Comparison of ENCODE assay signal across 30 cellular contexts in genomic region chr13:113634279-113635047, GRCh38. TPM values are rescaled to one million over a fixed set of nuclear protein-coding genes. Genes with fewer than 3 reads are reported as not detected.
DNase-seq lines count a peak whose midpoint lies in the region; ATAC-seq, FAIRE-seq and TF ChIP-seq lines count a peak whose summit lies in the region.
"Had no signal": no experiment of that assay in that cellular context is flagged by ENCODE, and none has a peak within 500 bp of the region (broad histone marks: within the 10 kb centered on the region; RNA-seq: fewer than 3 reads in every experiment).

No MANE protein-coding gene starts in this region.

- no peak overlapping the region for H3K4me2 ChIP-seq in neuronal stem cell (ENCODE audit: insufficient read depth, low read length, poor library complexity, severe bottlenecking)
- H3K4me2 ChIP-seq: A549, PC-9 had no signal

- peaks cover 59% of the 10 kb centered on the region for H3K36me3 Mint-ChIP-seq in activated CD4-positive, alpha-beta T cell treated with anti-CD3 and anti-CD28 coated beads, Interleukin-2, amount 10 ng/mL, durations not matched to agents 7 days and 5 days (ENCODE audit: low read depth)
- peaks cover 74% of the 10 kb centered on the region for H3K36me3 Mint-ChIP-seq in CD8-positive, alpha-beta T cell

- DNase-seq in activated CD4-positive, alpha-beta T cell treated with anti-CD3 and anti-CD28 coated beads, Interleukin-2, amount 10 ng/mL, durations not matched to agents 7 days and 5 days = no peak
- no peak for DNase-seq in activated CD4-positive, alpha-beta T cell treated with anti-CD3 and anti-CD28 coated beads for 48 hours
- DNase-seq in CD8-positive, alpha-beta T cell = no peak
- DNase-seq in bronchial epithelial cell (ENCODE audit: low read depth) (no peak), neuronal stem cell (ENCODE audit: low spot score) (no peak), NCI-H2227 (lab: John Stamatoyannopoulos, UW; ENCODE audit: unreplicated experiment) (no peak)
- DNase-seq: activated CD4-positive, CD25-positive, alpha-beta regulatory T cell; activated gamma-delta T cell; AML-193; caudate nucleus; endodermal cell; esophagus squamous epithelium; foreskin melanocyte; NCI-H1092; NCI-H187 treated with DMSO at 0.1 percent for 48 hours; NCI-H526 treated with DMSO at 0.1 percent for 48 hours; PC-9; SHP77; stimulated activated CD4-positive, alpha-beta T cell treated with anti-CD3 and anti-CD28 coated beads, Interleukin-15, amount 100 ng/mL, for 24 hours; stimulated activated naive B cell treated with anti-CD40 and anti-IgM and Interleukin-4, amounts not matched to agents 10 μg/mL and 1 μg/mL and 100 μg/mL, for 72 hours had no signal

- no peak for TF ChIP-seq CTCF in CD8-positive, alpha-beta T cell (IDR thresholded peaks at IDR 0.05)
- TF ChIP-seq CTCF in bronchial epithelial cell (IDR thresholded peaks at IDR 0.05; ENCODE audit: insufficient read depth, low read length, severe bottlenecking) = no peak

- POLR2A ChIA-PET in activated CD4-positive, alpha-beta T cell treated with anti-CD3 and anti-CD28 coated beads, Interleukin-2, amount 10 ng/mL, durations not matched to agents 7 days and 5 days (lab: Charles Lee) = no interaction called here
- POLR2A ChIA-PET in CD8-positive, alpha-beta T cell (lab: Charles Lee) = no interaction called here

- intact Hi-C loops in CD8-positive, alpha-beta T cell (cut with DNase I, micrococcal nuclease) = no loop called here

- no peaks in the 10 kb centered on the region for H3K27me3 ChIP-seq in CD8-positive, alpha-beta T cell (ENCODE audit: insufficient read depth, low read length)
- H3K27me3 ChIP-seq in bronchial epithelial cell (ENCODE audit: control insufficient read depth, insufficient read depth, low read length) = no peaks in the 10 kb centered on the region
- peaks cover 0 to 2% (median 2%) of the 10 kb centered on the region in 3 experiments for H3K27me3 ChIP-seq in neuronal stem cell (ENCODE audit: control insufficient read depth in 3 of 3, insufficient read depth in 3 of 3, low read depth in 1 of 3, low read length in 3 of 3)
- H3K27me3 ChIP-seq: esophagus squamous epithelium, neutrophil had no signal

- no peaks in the 10 kb centered on the region for H3K9me3 ChIP-seq in CD8-positive, alpha-beta T cell (ENCODE audit: low read length)
- H3K9me3 ChIP-seq in neuronal stem cell (replicated peaks in 1 of 2; ENCODE audit: control insufficient read depth in 2 of 2, insufficient read depth in 1 of 2, low read depth in 1 of 2, low read length in 2 of 2) = peaks cover 4 to 12% of the 10 kb centered on the region in 2 donors
- H3K9me3 ChIP-seq: A549, esophagus squamous epithelium, neutrophil had no signal

- no peak overlapping the region for H3K4me3 Mint-ChIP-seq in activated CD4-positive, alpha-beta T cell treated with anti-CD3 and anti-CD28 coated beads, Interleukin-2, amount 10 ng/mL, durations not matched to agents 7 days and 5 days
- peak overlapping the region; percentile 20 for H3K4me3 Mint-ChIP-seq in CD8-positive, alpha-beta T cell
- H3K4me3 Mint-ChIP-seq: dendritic cell treated with granulocyte-macrophage colony-stimulating factor and Interleukin-4, amounts not matched to agents 40 ng/mL and 50 ng/mL, for 4 days; endodermal cell; IgD-negative memory B cell; stimulated activated naive B cell treated with anti-CD40 and anti-IgM and Interleukin-4, amounts not matched to agents 10 μg/mL and 1 μg/mL and 100 μg/mL, for 72 hours had no signal

- H2BK5ac ChIP-seq in neuronal stem cell (ENCODE audit: low read length) = no peak overlapping the region

- peak; percentile 92 for ATAC-seq in CD8-positive, alpha-beta T cell
- no peak for ATAC-seq in HG03432 (IDR thresholded peaks at IDR 0.05; ENCODE audit: unreplicated experiment)
- ATAC-seq in HG03139 (IDR thresholded peaks at IDR 0.05; ENCODE audit: unreplicated experiment) = no peak
- ATAC-seq: A549; stimulated activated naive B cell treated with anti-CD40 and anti-IgM and Interleukin-4, amounts not matched to agents 10 μg/mL and 1 μg/mL and 100 μg/mL, for 72 hours had no signal

- peaks cover 27% of the 10 kb centered on the region for H3K4me1 ChIP-seq in CD8-positive, alpha-beta T cell (ENCODE audit: insufficient read depth, low read length)
- peaks cover 0 to 6% of the 10 kb centered on the region in 2 donors for H3K4me1 ChIP-seq in neuronal stem cell (ENCODE audit: control insufficient read depth in 2 of 2, insufficient read depth in 1 of 2, low read depth in 1 of 2, low read length in 2 of 2)
- H3K4me1 ChIP-seq: A549, esophagus squamous epithelium had no signal

- H3K4me3 ChIP-seq in CD8-positive, alpha-beta T cell (ENCODE audit: low read depth, low read length) = peak overlapping the region; percentile 10
- H3K4me3 ChIP-seq in bronchial epithelial cell (ENCODE audit: low read depth, low read length) = no peak overlapping the region
- peak overlapping the region in 1 of 2 donors; percentile 68 for H3K4me3 ChIP-seq in neuronal stem cell (ENCODE audit: low read length in 2 of 2)
- H3K4me3 ChIP-seq: A549, esophagus squamous epithelium, PC-9 had no signal

- CTCF ChIA-PET in activated CD4-positive, alpha-beta T cell treated with anti-CD3 and anti-CD28 coated beads, Interleukin-2, amount 10 ng/mL, durations not matched to agents 7 days and 5 days (lab: Charles Lee) = no interaction called here
- CTCF ChIA-PET in CD8-positive, alpha-beta T cell (lab: Charles Lee) = no interaction called here

- H2BK15ac ChIP-seq in neuronal stem cell (ENCODE audit: low read length) = no peak overlapping the region

- FAIRE-seq in bronchial epithelial cell (lab: Jason Lieb, UNC) = peak; percentile 58
- FAIRE-seq: A549, astrocyte had no signal

- peaks cover 21% of the 10 kb centered on the region for H3K36me3 ChIP-seq in CD8-positive, alpha-beta T cell (ENCODE audit: insufficient read depth, low read length)
- H3K36me3 ChIP-seq in bronchial epithelial cell (ENCODE audit: control insufficient read depth, insufficient read depth, low read length) (peaks cover 36% of the 10 kb centered on the region), neuronal stem cell (replicated peaks in 1 of 2; ENCODE audit: control insufficient read depth in 2 of 2, insufficient read depth in 2 of 2, low read length in 2 of 2) (peaks cover 71 to 100% of the 10 kb centered on the region in 2 donors)

- no CpG with 5 or more reads among the region's 16 CpGs for WGBS in neuronal stem cell (ENCODE audit: extremely low coverage in 2 of 2, insufficient read length in 2 of 2, insufficient replicate concordance in 1 of 2), 2 donors

- no peaks in the 10 kb centered on the region for H3K27me3 Mint-ChIP-seq in activated CD4-positive, alpha-beta T cell treated with anti-CD3 and anti-CD28 coated beads, Interleukin-2, amount 10 ng/mL, durations not matched to agents 7 days and 5 days
- H3K27me3 Mint-ChIP-seq in CD8-positive, alpha-beta T cell (ENCODE audit: low read depth) = no peaks in the 10 kb centered on the region
- H3K27me3 Mint-ChIP-seq: dendritic cell treated with granulocyte-macrophage colony-stimulating factor and Interleukin-4, amounts not matched to agents 40 ng/mL and 50 ng/mL, for 4 days; IgD-negative memory B cell; progenitor cell of endocrine pancreas; stimulated activated naive B cell treated with anti-CD40 and anti-IgM and Interleukin-4, amounts not matched to agents 10 μg/mL and 1 μg/mL and 100 μg/mL, for 72 hours had no signal

- H2AK5ac ChIP-seq in neuronal stem cell (ENCODE audit: low read depth, low read length) = no peak overlapping the region

- H4K8ac ChIP-seq in neuronal stem cell (ENCODE audit: low read depth, low read length) = no peak overlapping the region

- no peak overlapping the region for H3K23ac ChIP-seq in neuronal stem cell (ENCODE audit: low read depth, low read length, poor library complexity)

- H3K4me1 Mint-ChIP-seq in activated CD4-positive, alpha-beta T cell treated with anti-CD3 and anti-CD28 coated beads, Interleukin-2, amount 10 ng/mL, durations not matched to agents 7 days and 5 days = peaks cover 16% of the 10 kb centered on the region
- H3K4me1 Mint-ChIP-seq in CD8-positive, alpha-beta T cell (ENCODE audit: low read depth) = peaks cover 31% of the 10 kb centered on the region
- H3K4me1 Mint-ChIP-seq: endodermal cell; IgD-negative memory B cell; stimulated activated naive B cell treated with anti-CD40 and anti-IgM and Interleukin-4, amounts not matched to agents 10 μg/mL and 1 μg/mL and 100 μg/mL, for 72 hours had no signal

- H3K18ac ChIP-seq in neuronal stem cell (ENCODE audit: low read length) = no peak overlapping the region

- H3K9me3 Mint-ChIP-seq in activated CD4-positive, alpha-beta T cell treated with anti-CD3 and anti-CD28 coated beads, Interleukin-2, amount 10 ng/mL, durations not matched to agents 7 days and 5 days = no peaks in the 10 kb centered on the region
- no peaks in the 10 kb centered on the region for H3K9me3 Mint-ChIP-seq in CD8-positive, alpha-beta T cell
- H3K9me3 Mint-ChIP-seq: endodermal cell; IgD-negative memory B cell; stimulated activated naive B cell treated with anti-CD40 and anti-IgM and Interleukin-4, amounts not matched to agents 10 μg/mL and 1 μg/mL and 100 μg/mL, for 72 hours had no signal

- H4K91ac ChIP-seq in neuronal stem cell (ENCODE audit: low read depth, low read length, poor library complexity) = no peak overlapping the region

- peaks cover 16% of the 10 kb centered on the region for H3K79me1 ChIP-seq in neuronal stem cell (ENCODE audit: low read depth, low read length)

- no peak overlapping the region for H2BK12ac ChIP-seq in neuronal stem cell (ENCODE audit: low read length)

- H2AFZ ChIP-seq in neuronal stem cell (ENCODE audit: low read length) = no peak overlapping the region
- H2AFZ ChIP-seq: PC-9 had no signal

- H3K9ac ChIP-seq in neuronal stem cell (ENCODE audit: low read depth, low read length, poor library complexity) = no peak overlapping the region

- H3K27ac ChIP-seq in CD8-positive, alpha-beta T cell (ENCODE audit: low read depth, low read length) = peak overlapping the region; percentile 8
- H3K27ac ChIP-seq in neuronal stem cell (replicated peaks; ENCODE audit: low read length) = no peak overlapping the region
- H3K27ac ChIP-seq: A549, esophagus squamous epithelium, neutrophil, PC-9 had no signal

- H3K27ac Mint-ChIP-seq in activated CD4-positive, alpha-beta T cell treated with anti-CD3 and anti-CD28 coated beads, Interleukin-2, amount 10 ng/mL, durations not matched to agents 7 days and 5 days = peak overlapping the region; percentile 70
- peak overlapping the region; percentile 79 for H3K27ac Mint-ChIP-seq in CD8-positive, alpha-beta T cell
- H3K27ac Mint-ChIP-seq: dendritic cell treated with granulocyte-macrophage colony-stimulating factor and Interleukin-4, amounts not matched to agents 40 ng/mL and 50 ng/mL, for 4 days; endodermal cell; progenitor cell of endocrine pancreas; stimulated activated naive B cell treated with anti-CD40 and anti-IgM and Interleukin-4, amounts not matched to agents 10 μg/mL and 1 μg/mL and 100 μg/mL, for 72 hours had no signal

- peak overlapping the region; percentile 49 for H3K14ac ChIP-seq in neuronal stem cell (ENCODE audit: low read length)

- no peak overlapping the region for H3K4ac ChIP-seq in neuronal stem cell (ENCODE audit: low read length)

- no peak overlapping the region for H2BK120ac ChIP-seq in neuronal stem cell (ENCODE audit: low read depth, low read length)

RNA-seq across cellular contexts. Expression of gene ATP4B, which starts 23.5 kb away (rescaled TPM):
- total RNA-seq in activated CD4-positive, alpha-beta T cell treated with anti-CD3 and anti-CD28 coated beads, Interleukin-2, amount 10 ng/mL, durations not matched to agents 7 days and 5 days = not detected
- total RNA-seq in CD8-positive, alpha-beta T cell = not detected
- total RNA-seq in bronchial epithelial cell = not detected in 2 replicates
- polyA plus RNA-seq in neuronal stem cell (2013, experiment 1 of 2) = not detected
- not detected for polyA plus RNA-seq in neuronal stem cell (2013, experiment 2 of 2)
- total RNA-seq: astrocyte, endodermal cell, esophagus squamous epithelium, H4, PC-9, progenitor cell of endocrine pancreas, temporal lobe had no signal
- polyA plus RNA-seq: A549, IgD-negative memory B cell had no signal

RNA-seq across cellular contexts. Expression of gene GRK1, which starts 32.6 kb away (rescaled TPM):
- under 1 TPM in 1 of 2 experiments, not detected in 1; 0.19 TPM for total RNA-seq in activated CD4-positive, alpha-beta T cell treated with anti-CD3 and anti-CD28 coated beads, Interleukin-2, amount 10 ng/mL, durations not matched to agents 7 days and 5 days
- not detected for total RNA-seq in CD8-positive, alpha-beta T cell
- not detected in 2 replicates for total RNA-seq in bronchial epithelial cell
- polyA plus RNA-seq in neuronal stem cell (2013, experiment 1 of 2) = 0.11 TPM
- 0.10 TPM for polyA plus RNA-seq in neuronal stem cell (2013, experiment 2 of 2)
- total RNA-seq: astrocyte, esophagus squamous epithelium, H4, PC-9 had no signal
- polyA plus RNA-seq: A549, IgD-negative memory B cell had no signal

RNA-seq across cellular contexts. Expression of gene TFDP1, which starts 49.9 kb away (rescaled TPM):
- total RNA-seq in activated CD4-positive, alpha-beta T cell treated with anti-CD3 and anti-CD28 coated beads, Interleukin-2, amount 10 ng/mL, durations not matched to agents 7 days and 5 days = 100 to 1,000 TPM; 152 to 153 TPM
- 10 to 100 TPM; 17.1 to 19.8 TPM for total RNA-seq in CD8-positive, alpha-beta T cell
- 32.6 and 35.8 TPM in 2 replicates for total RNA-seq in bronchial epithelial cell
- polyA plus RNA-seq in neuronal stem cell (2013, experiment 1 of 2) = 74.2 TPM
- 75.8 TPM for polyA plus RNA-seq in neuronal stem cell (2013, experiment 2 of 2)
